ENCODE assay signal across 26 cellular contexts in the genomic region with DNA sequence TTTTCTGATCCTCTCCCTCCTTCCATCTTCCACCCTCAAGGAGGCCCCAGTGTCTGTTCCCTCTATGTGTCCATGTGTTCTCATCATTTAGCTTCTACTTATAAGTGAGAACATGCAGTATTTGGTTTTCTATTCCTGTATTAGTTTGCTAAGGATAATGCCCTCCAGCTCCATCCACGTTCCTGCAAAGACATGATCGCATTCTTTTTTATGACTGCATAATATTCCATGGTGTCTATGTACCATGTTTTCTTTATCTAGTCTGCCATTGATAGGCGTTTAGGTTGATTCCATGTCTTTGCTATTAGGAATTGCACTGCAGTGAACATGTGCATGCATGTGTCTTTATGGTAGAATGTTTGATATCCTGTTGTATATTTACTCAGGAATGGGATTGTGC.
"Had no signal": no experiment of that assay in that cellular context is flagged by ENCODE, and none has a peak within 500 bp of the region (broad histone marks: within the 10 kb centered on the region; RNA-seq: fewer than 3 reads in every experiment).

No MANE protein-coding gene starts in this region.

- H3K27me3 ChIP-seq: stomach, suprapubic skin, testis, thyroid gland, tibial artery, tibial nerve, transverse colon, upper lobe of left lung, upper lobe of right lung, uterus, vagina had no signal

- H3K4me3 ChIP-seq: stomach, suprapubic skin, testis, thoracic aorta, thyroid gland, tibial artery, tibial nerve, transverse colon, upper lobe of left lung, upper lobe of right lung, uterus, vagina had no signal

- H3K9me3 ChIP-seq: stomach, suprapubic skin, testis, thoracic aorta, thyroid gland, tibial artery, transverse colon, upper lobe of left lung, upper lobe of right lung, uterus, vagina had no signal

- H3K27ac ChIP-seq: stomach, suprapubic skin, testis, thoracic aorta, thyroid gland, tibial artery, tibial nerve, transverse colon, upper lobe of left lung, upper lobe of right lung, uterus, vagina had no signal

- ATAC-seq: stimulated activated effector memory CD8-positive, alpha-beta T cell treated with anti-CD3 and anti-CD28 coated beads, Interleukin-12 subunit alpha, Interleukin-12 subunit beta, amount 100 ng/mL, for 72 hours; stimulated activated memory B cell treated with anti-CD40 and anti-IgM and Interleukin-4, amounts not matched to agents 10 μg/mL and 1 μg/mL and 100 μg/mL, for 72 hours; stimulated activated naive B cell treated with anti-CD40 and anti-IgM and Interleukin-4, amounts not matched to agents 10 μg/mL and 1 μg/mL and 100 μg/mL, for 72 hours; stimulated activated naive CD8-positive, alpha-beta T cell treated with anti-CD3 and anti-CD28 coated beads, Interleukin-15, amount 100 ng/mL, for 72 hours; stimulated activated naive CD8-positive, alpha-beta T cell treated with anti-CD3 and anti-CD28 coated beads, Interleukin-15, Interleukin-2, amounts not matched to agents 100 U/mL and 50 U/mL, for 24 hours; upper lobe of right lung had no signal

- H3K36me3 ChIP-seq: suprapubic skin, thoracic aorta, thyroid gland, transverse colon, upper lobe of right lung, uterus, vagina had no signal

- DNase-seq: stimulated activated CD4-positive, alpha-beta T cell treated with anti-CD3 and anti-CD28 coated beads, Interleukin-2, amount 100 ng/mL, for 48 hours; stimulated activated CD4-positive, alpha-beta T cell treated with anti-CD3 and anti-CD28 coated beads, Interleukin-4, amount 100 ng/mL, for 1 hour; stimulated activated CD4-positive, alpha-beta T cell treated with anti-CD3 and anti-CD28 coated beads, Interleukin-4, amount 100 ng/mL, for 24 hours; stimulated activated CD4-positive, alpha-beta T cell treated with anti-CD3 and anti-CD28 coated beads, Interleukin-4, amount 100 ng/mL, for 4 hours; stimulated activated CD8-positive, alpha-beta memory T cell treated with anti-CD3 and anti-CD28 coated beads, Interleukin-4, amount 100 ng/mL, for 48 hours; stimulated activated naive B cell treated with anti-CD40 and anti-IgM and Interleukin-4, amounts not matched to agents 10 μg/mL and 1 μg/mL and 100 μg/mL, for 72 hours; stimulated activated naive CD4-positive, alpha-beta T cell; stimulated activated naive CD4-positive, alpha-beta T cell treated with Interleukin-2 at 50 U/mL for 16 hours; stimulated activated naive CD8-positive, alpha-beta T cell treated with anti-CD3 and anti-CD28 coated beads, Interleukin-15, amount 100 ng/mL, for 72 hours; stimulated activated naive CD8-positive, alpha-beta T cell treated with anti-CD3 and anti-CD28 coated beads, Interleukin-15, Interleukin-2, amounts not matched to agents 100 U/mL and 50 U/mL, for 24 hours; stomach; substantia nigra; testis; thyroid gland; tibial artery; transverse colon; upper lobe of left lung; upper lobe of right lung; uterus had no signal

- FAIRE-seq: urothelium cell line had no signal

- H3K4me1 ChIP-seq: stomach, suprapubic skin, testis, thyroid gland, tibial nerve, transverse colon, upper lobe of left lung, upper lobe of right lung, uterus, vagina had no signal
